ENCODE assay signal across 14 cellular contexts in the genomic region with DNA sequence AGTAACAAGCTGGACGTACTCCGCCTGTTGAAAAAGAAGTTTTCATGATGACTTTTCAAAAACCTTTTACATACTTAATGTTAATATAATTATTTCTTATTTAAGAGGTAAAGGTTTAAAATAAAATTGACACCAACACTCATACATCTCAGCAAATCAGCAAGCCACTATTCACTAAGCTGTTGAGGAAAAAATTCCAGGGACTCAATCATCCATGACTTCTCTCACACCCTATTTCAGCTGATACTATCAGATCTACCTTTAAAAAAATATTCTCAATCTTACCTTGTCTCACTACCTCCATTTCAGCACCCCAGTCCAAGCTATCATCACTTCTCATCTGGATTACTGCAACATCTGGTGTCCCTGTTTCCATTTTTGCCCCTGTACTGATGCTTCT.
A peak's percentile ranks its signal among the peaks of the same experiment; 100 is the strongest.
DNase-seq lines count a peak whose midpoint lies in the region; ATAC-seq and TF ChIP-seq lines count a peak whose summit lies in the region.
"Had no signal": no experiment of that assay in that cellular context is flagged by ENCODE, and none has a peak within 500 bp of the region (broad histone marks: within the 10 kb centered on the region; RNA-seq: fewer than 3 reads in every experiment).

No MANE protein-coding gene starts in this region.

- H3K4me1 ChIP-seq in CD8-positive, alpha-beta T cell (ENCODE audit: insufficient read depth, low read length): no peaks in the 10 kb centered on the region

- intact Hi-C loops in CD8-positive, alpha-beta T cell (cut with DNase I, micrococcal nuclease): loop anchor here in 1 of 2 experiments (10.0 kb wide), 1 partner anchor 904 kb away; no protein-coding TSS in a partner anchor

- H3K4me1 Mint-ChIP-seq in nephron progenitor cell: peaks cover 8% of the 10 kb centered on the region
- no peaks in the 10 kb centered on the region for H3K4me1 Mint-ChIP-seq in CD8-positive, alpha-beta T cell (ENCODE audit: low read depth)

- no peaks in the 10 kb centered on the region for H3K27me3 Mint-ChIP-seq in nephron progenitor cell (ENCODE audit: low read depth, poor library complexity)
- H3K27me3 Mint-ChIP-seq in CD8-positive, alpha-beta T cell (ENCODE audit: low read depth): no peaks in the 10 kb centered on the region
- H3K27me3 Mint-ChIP-seq: CD4-positive, alpha-beta memory T cell had no signal

- DNase-seq in glomerular visceral epithelial cell (ENCODE audit: extremely low spot score): peak; percentile 15
- DNase-seq in nephron progenitor cell: no peak
- no peak for DNase-seq in OCI-M2 (lab: John Stamatoyannopoulos, UW; ENCODE audit: unreplicated experiment)
- no peak for DNase-seq in NCI-H82 (lab: John Stamatoyannopoulos, UW)
- DNase-seq in CD8-positive, alpha-beta T cell: no peak
- DNase-seq: AML-193; CD4-positive, alpha-beta memory T cell; GDM1; H9; IMR-90; KBM-7 had no signal

- ATAC-seq in CD8-positive, alpha-beta T cell: no peak
- ATAC-seq in GM19328 (IDR thresholded peaks at IDR 0.05; ENCODE audit: unreplicated experiment): no peak

- peak overlapping the region; percentile 53 for H3K27ac Mint-ChIP-seq in nephron progenitor cell
- H3K27ac Mint-ChIP-seq in CD8-positive, alpha-beta T cell: no peak overlapping the region

- no peak for TF ChIP-seq RAD21 in Ishikawa (IDR thresholded peaks at IDR 0.05; ENCODE audit: low read depth)

- peaks cover 20% of the 10 kb centered on the region for H3K9me3 Mint-ChIP-seq in nephron progenitor cell
- H3K9me3 Mint-ChIP-seq in CD8-positive, alpha-beta T cell: peaks cover 14% of the 10 kb centered on the region

- no peaks in the 10 kb centered on the region for H3K27me3 ChIP-seq in CD8-positive, alpha-beta T cell (ENCODE audit: insufficient read depth, low read length)

- no peaks in the 10 kb centered on the region for H3K36me3 ChIP-seq in CD8-positive, alpha-beta T cell (ENCODE audit: insufficient read depth, low read length)

- no peak overlapping the region for H3K4me3 ChIP-seq in CD8-positive, alpha-beta T cell (ENCODE audit: low read depth, low read length)

- H3K36me3 Mint-ChIP-seq in nephron progenitor cell (ENCODE audit: low read depth): peaks cover 51% of the 10 kb centered on the region
- H3K36me3 Mint-ChIP-seq in CD8-positive, alpha-beta T cell: peaks cover 34% of the 10 kb centered on the region

- no peak for TF ChIP-seq CTCF in nephron progenitor cell (IDR thresholded peaks at IDR 0.05)
- no peak for TF ChIP-seq CTCF in CD8-positive, alpha-beta T cell (IDR thresholded peaks at IDR 0.05)

- H3K27ac ChIP-seq in CD8-positive, alpha-beta T cell (ENCODE audit: low read depth, low read length): no peak overlapping the region
- H3K27ac ChIP-seq: C4-2B had no signal

- CTCF ChIA-PET in CD8-positive, alpha-beta T cell (lab: Charles Lee): no interaction called here

- no peak for TF ChIP-seq EP300 in Ishikawa (IDR thresholded peaks at IDR 0.05; ENCODE audit: borderline replicate concordance)

- no peak overlapping the region for H3K4me3 Mint-ChIP-seq in nephron progenitor cell
- H3K4me3 Mint-ChIP-seq in CD8-positive, alpha-beta T cell: no peak overlapping the region
- H3K4me3 Mint-ChIP-seq: CD4-positive, alpha-beta memory T cell; H9 had no signal

- POLR2A ChIA-PET in CD8-positive, alpha-beta T cell (lab: Charles Lee): no interaction called here

- no peaks in the 10 kb centered on the region for H3K9me3 ChIP-seq in CD8-positive, alpha-beta T cell (ENCODE audit: low read length)

TF ChIP-seq in Ishikawa, 13 proteins besides CTCF, POLR2A, EP300 and RAD21:
- no peak for TF ChIP-seq FOXM1 (IDR thresholded peaks at IDR 0.05; ENCODE audit: borderline replicate concordance, low read depth)
- TF ChIP-seq TEAD4 (IDR thresholded peaks at IDR 0.05): peak; percentile 60
- no peak for TF ChIP-seq TCF12 (IDR thresholded peaks at IDR 0.05; ENCODE audit: low read depth)
